In the genomic region with DNA sequence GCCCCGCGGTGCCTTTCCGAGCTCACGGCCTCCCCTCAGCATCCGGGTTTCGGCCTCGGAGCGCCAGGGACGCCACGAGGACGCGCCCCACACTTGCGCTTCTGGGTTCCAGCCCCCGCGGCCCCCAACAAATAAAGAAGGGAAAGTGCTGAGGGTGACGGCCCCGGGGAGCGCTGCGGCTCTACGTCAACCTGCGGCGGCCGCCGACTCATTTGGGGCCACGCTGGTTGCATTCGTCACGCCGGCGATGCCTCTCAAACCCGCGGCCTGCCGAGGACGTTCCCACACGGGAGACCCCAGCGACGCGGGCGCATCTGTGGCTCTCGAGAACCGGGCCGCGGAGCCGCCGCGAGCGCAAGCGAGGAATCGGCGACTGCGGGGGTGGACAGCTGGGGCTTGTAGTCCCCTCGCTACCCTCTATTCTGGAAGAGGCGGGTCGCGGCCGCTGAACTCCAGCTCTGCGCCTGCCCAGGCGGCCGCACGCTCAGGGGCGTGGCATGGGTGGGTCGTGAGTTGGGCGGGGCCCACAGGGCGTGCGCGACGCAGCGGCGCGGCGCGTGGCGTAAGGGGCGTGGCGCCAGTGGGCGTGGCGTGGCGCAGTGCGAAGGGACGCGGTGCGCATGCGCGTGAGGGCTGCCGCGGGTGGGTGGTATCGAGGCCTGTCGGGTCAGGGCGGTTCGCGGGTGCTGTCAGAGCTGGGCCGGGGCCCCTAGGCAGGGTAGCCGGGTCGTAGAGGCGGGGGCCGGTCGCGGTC, we compare ENCODE assay signal across 1 cellular context.
TF ChIP-seq lines count a peak whose summit lies in the region.

A gene with protein sequence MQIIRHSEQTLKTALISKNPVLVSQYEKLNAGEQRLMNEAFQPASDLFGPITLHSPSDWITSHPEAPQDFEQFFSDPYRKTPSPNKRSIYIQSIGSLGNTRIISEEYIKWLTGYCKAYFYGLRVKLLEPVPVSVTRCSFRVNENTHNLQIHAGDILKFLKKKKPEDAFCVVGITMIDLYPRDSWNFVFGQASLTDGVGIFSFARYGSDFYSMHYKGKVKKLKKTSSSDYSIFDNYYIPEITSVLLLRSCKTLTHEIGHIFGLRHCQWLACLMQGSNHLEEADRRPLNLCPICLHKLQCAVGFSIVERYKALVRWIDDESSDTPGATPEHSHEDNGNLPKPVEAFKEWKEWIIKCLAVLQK (plus strand): TSS at position 599 of the 754 bp plus-strand sequence. CDS start 2,145 bp downstream, outside the sequence.

TF ChIP-seq in HepG2, 621 proteins besides CTCF, POLR2A, EP300 and RAD21 (continued from another document and continues in another):
- TF ChIP-seq ZNF235 (CRISPR knock-in tag; IDR thresholded peaks at IDR 0.05; ENCODE audit: borderline replicate concordance) (peak; percentile 52), TBP (CRISPR knock-in tag; IDR thresholded peaks at IDR 0.05) (peak; percentile 27; the same call in 1 of the 2 replicates), ZBTB46 (CRISPR knock-in tag; IDR thresholded peaks at IDR 0.05; ENCODE audit: borderline replicate concordance) (no peak), JUN (CRISPR knock-in tag; IDR thresholded peaks at IDR 0.05) (no peak; the same call in 1 of the 2 replicates), GFI1 (CRISPR knock-in tag; IDR thresholded peaks at IDR 0.05; ENCODE audit: borderline replicate concordance) (peak; percentile 84; the same call in 1 of the 2 replicates), ZNF780A (CRISPR knock-in tag; IDR thresholded peaks at IDR 0.05) (0 out of 2 replicates have a peak, but pooled peaks have one; percentile 41), NCOA2 (CRISPR knock-in tag; IDR thresholded peaks at IDR 0.05) (peak; percentile 40; the same call in 1 of the 2 replicates), ZNF747 (CRISPR knock-in tag; IDR thresholded peaks at IDR 0.05; ENCODE audit: borderline replicate concordance) (peak; percentile 29), ARNT (IDR thresholded peaks at IDR 0.05) (no peak), ZHX1 (CRISPR knock-in tag; IDR thresholded peaks at IDR 0.05; ENCODE audit: low read depth) (peak; percentile 23), PAWR (CRISPR knock-in tag; IDR thresholded peaks at IDR 0.05; ENCODE audit: borderline replicate concordance) (no peak; the same call in 1 of the 2 replicates), RFX5 (IDR thresholded peaks at IDR 0.05; ENCODE audit: low read depth, low read length) (peak; percentile 43; the same call in 1 of the 2 replicates), ZNF616 (CRISPR knock-in tag; IDR thresholded peaks at IDR 0.05; ENCODE audit: low read depth) (no peak; the same call in 1 of the 2 replicates), PTBP1 (IDR thresholded peaks at IDR 0.05; ENCODE audit: low read depth, low read length, poor library complexity, severe bottlenecking) (peak; percentile 67), ZNF383 (CRISPR knock-in tag; IDR thresholded peaks at IDR 0.05; ENCODE audit: borderline replicate concordance) (no peak), AKAP8 (CRISPR knock-in tag; IDR thresholded peaks at IDR 0.05) (peak; percentile 78; the same call in 1 of the 2 replicates), ATF4 (CRISPR knock-in tag; IDR thresholded peaks at IDR 0.05) (0 out of 4 replicates have a peak, but pooled peaks of 1 of the 2 experiments have one; percentile 52)
- TF ChIP-seq, protein P1, sequence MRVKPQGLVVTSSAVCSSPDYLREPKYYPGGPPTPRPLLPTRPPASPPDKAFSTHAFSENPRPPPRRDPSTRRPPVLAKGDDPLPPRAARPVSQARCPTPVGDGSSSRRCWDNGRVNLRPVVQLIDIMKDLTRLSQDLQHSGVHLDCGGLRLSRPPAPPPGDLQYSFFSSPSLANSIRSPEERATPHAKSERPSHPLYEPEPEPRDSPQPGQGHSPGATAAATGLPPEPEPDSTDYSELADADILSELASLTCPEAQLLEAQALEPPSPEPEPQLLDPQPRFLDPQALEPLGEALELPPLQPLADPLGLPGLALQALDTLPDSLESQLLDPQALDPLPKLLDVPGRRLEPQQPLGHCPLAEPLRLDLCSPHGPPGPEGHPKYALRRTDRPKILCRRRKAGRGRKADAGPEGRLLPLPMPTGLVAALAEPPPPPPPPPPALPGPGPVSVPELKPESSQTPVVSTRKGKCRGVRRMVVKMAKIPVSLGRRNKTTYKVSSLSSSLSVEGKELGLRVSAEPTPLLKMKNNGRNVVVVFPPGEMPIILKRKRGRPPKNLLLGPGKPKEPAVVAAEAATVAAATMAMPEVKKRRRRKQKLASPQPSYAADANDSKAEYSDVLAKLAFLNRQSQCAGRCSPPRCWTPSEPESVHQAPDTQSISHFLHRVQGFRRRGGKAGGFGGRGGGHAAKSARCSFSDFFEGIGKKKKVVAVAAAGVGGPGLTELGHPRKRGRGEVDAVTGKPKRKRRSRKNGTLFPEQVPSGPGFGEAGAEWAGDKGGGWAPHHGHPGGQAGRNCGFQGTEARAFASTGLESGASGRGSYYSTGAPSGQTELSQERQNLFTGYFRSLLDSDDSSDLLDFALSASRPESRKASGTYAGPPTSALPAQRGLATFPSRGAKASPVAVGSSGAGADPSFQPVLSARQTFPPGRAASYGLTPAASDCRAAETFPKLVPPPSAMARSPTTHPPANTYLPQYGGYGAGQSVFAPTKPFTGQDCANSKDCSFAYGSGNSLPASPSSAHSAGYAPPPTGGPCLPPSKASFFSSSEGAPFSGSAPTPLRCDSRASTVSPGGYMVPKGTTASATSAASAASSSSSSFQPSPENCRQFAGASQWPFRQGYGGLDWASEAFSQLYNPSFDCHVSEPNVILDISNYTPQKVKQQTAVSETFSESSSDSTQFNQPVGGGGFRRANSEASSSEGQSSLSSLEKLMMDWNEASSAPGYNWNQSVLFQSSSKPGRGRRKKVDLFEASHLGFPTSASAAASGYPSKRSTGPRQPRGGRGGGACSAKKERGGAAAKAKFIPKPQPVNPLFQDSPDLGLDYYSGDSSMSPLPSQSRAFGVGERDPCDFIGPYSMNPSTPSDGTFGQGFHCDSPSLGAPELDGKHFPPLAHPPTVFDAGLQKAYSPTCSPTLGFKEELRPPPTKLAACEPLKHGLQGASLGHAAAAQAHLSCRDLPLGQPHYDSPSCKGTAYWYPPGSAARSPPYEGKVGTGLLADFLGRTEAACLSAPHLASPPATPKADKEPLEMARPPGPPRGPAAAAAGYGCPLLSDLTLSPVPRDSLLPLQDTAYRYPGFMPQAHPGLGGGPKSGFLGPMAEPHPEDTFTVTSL (CRISPR knock-in tag; IDR thresholded peaks at IDR 0.05; ENCODE audit: borderline replicate concordance), result no peak
- TF ChIP-seq, protein P2, sequence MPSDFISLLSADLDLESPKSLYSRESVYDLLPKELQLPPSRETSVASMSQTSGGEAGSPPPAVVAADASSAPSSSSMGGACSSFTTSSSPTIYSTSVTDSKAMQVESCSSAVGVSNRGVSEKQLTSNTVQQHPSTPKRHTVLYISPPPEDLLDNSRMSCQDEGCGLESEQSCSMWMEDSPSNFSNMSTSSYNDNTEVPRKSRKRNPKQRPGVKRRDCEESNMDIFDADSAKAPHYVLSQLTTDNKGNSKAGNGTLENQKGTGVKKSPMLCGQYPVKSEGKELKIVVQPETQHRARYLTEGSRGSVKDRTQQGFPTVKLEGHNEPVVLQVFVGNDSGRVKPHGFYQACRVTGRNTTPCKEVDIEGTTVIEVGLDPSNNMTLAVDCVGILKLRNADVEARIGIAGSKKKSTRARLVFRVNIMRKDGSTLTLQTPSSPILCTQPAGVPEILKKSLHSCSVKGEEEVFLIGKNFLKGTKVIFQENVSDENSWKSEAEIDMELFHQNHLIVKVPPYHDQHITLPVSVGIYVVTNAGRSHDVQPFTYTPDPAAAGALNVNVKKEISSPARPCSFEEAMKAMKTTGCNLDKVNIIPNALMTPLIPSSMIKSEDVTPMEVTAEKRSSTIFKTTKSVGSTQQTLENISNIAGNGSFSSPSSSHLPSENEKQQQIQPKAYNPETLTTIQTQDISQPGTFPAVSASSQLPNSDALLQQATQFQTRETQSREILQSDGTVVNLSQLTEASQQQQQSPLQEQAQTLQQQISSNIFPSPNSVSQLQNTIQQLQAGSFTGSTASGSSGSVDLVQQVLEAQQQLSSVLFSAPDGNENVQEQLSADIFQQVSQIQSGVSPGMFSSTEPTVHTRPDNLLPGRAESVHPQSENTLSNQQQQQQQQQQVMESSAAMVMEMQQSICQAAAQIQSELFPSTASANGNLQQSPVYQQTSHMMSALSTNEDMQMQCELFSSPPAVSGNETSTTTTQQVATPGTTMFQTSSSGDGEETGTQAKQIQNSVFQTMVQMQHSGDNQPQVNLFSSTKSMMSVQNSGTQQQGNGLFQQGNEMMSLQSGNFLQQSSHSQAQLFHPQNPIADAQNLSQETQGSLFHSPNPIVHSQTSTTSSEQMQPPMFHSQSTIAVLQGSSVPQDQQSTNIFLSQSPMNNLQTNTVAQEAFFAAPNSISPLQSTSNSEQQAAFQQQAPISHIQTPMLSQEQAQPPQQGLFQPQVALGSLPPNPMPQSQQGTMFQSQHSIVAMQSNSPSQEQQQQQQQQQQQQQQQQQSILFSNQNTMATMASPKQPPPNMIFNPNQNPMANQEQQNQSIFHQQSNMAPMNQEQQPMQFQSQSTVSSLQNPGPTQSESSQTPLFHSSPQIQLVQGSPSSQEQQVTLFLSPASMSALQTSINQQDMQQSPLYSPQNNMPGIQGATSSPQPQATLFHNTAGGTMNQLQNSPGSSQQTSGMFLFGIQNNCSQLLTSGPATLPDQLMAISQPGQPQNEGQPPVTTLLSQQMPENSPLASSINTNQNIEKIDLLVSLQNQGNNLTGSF (CRISPR knock-in tag; IDR thresholded peaks at IDR 0.05), result 0 out of 2 replicates have a peak, but pooled peaks have one; percentile 88
- TF ChIP-seq, protein P3, sequence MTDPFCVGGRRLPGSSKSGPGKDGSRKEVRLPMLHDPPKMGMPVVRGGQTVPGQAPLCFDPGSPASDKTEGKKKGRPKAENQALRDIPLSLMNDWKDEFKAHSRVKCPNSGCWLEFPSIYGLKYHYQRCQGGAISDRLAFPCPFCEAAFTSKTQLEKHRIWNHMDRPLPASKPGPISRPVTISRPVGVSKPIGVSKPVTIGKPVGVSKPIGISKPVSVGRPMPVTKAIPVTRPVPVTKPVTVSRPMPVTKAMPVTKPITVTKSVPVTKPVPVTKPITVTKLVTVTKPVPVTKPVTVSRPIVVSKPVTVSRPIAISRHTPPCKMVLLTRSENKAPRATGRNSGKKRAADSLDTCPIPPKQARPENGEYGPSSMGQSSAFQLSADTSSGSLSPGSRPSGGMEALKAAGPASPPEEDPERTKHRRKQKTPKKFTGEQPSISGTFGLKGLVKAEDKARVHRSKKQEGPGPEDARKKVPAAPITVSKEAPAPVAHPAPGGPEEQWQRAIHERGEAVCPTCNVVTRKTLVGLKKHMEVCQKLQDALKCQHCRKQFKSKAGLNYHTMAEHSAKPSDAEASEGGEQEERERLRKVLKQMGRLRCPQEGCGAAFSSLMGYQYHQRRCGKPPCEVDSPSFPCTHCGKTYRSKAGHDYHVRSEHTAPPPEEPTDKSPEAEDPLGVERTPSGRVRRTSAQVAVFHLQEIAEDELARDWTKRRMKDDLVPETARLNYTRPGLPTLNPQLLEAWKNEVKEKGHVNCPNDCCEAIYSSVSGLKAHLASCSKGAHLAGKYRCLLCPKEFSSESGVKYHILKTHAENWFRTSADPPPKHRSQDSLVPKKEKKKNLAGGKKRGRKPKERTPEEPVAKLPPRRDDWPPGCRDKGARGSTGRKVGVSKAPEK (CRISPR knock-in tag; IDR thresholded peaks at IDR 0.05; ENCODE audit: borderline replicate concordance), result no peak
- TF ChIP-seq, protein P4, sequence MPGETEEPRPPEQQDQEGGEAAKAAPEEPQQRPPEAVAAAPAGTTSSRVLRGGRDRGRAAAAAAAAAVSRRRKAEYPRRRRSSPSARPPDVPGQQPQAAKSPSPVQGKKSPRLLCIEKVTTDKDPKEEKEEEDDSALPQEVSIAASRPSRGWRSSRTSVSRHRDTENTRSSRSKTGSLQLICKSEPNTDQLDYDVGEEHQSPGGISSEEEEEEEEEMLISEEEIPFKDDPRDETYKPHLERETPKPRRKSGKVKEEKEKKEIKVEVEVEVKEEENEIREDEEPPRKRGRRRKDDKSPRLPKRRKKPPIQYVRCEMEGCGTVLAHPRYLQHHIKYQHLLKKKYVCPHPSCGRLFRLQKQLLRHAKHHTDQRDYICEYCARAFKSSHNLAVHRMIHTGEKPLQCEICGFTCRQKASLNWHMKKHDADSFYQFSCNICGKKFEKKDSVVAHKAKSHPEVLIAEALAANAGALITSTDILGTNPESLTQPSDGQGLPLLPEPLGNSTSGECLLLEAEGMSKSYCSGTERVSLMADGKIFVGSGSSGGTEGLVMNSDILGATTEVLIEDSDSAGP (CRISPR knock-in tag; IDR thresholded peaks at IDR 0.05; ENCODE audit: borderline replicate concordance), result peak; percentile 95
